ENCODE assay signal across 8 cellular contexts in genomic region chr2:87496036-87497006, GRCh38.
A peak's percentile ranks its signal among the peaks of the same experiment; 100 is the strongest.
DNase-seq lines count a peak whose midpoint lies in the region; ATAC-seq and TF ChIP-seq lines count a peak whose summit lies in the region.
"Not testable (repeated sequence)": the region's sequence is repeated elsewhere in the genome, so short reads cannot be mapped to it uniquely, and the experiment has no call there.

No MANE protein-coding gene starts in this region.

- not testable (repeated sequence) for H3K27me3 ChIP-seq in fibroblast of lung (ENCODE audit: control insufficient read depth, insufficient read depth, low read length)

- H3K4me1 ChIP-seq in fibroblast of lung (ENCODE audit: control insufficient read depth, extremely low read depth, insufficient read depth, low read length) = not testable (repeated sequence)

- in situ Hi-C loops in G401 (cut with HindIII; ENCODE audit: low sequenced_read_pairs) = not testable (repeated sequence)

- H3K27ac ChIP-seq in fibroblast of lung (ENCODE audit: insufficient read depth, low read length) = not testable (repeated sequence)

- H3K9ac ChIP-seq in fibroblast of lung (ENCODE audit: insufficient read depth, low read length) = not testable (repeated sequence)

- H3K4me2 ChIP-seq in fibroblast of lung (ENCODE audit: extremely low read depth, insufficient read depth, low read length) = not testable (repeated sequence)

- ATAC-seq in GM19467 (IDR thresholded peaks at IDR 0.05; ENCODE audit: unreplicated experiment) (peak; percentile 71), HG02970 (IDR thresholded peaks at IDR 0.05; ENCODE audit: low FRiP score, unreplicated experiment) (peak; percentile 56)

- not testable (repeated sequence) for H4K20me1 ChIP-seq in fibroblast of lung (ENCODE audit: control insufficient read depth, extremely low read depth, insufficient read depth, low read length)

- H3K36me3 ChIP-seq in fibroblast of lung (ENCODE audit: control insufficient read depth, insufficient read depth, low read length) = not testable (repeated sequence)

- peaks cover 42% of the 10 kb centered on the region for H3K79me2 ChIP-seq in fibroblast of lung (ENCODE audit: control insufficient read depth, insufficient read depth, low read length)

- H3K9me3 ChIP-seq in fibroblast of lung (ENCODE audit: control insufficient read depth, insufficient read depth, low read depth, low read length) = not testable (repeated sequence)

- H3K4me3 ChIP-seq in fibroblast of lung (replicated peaks in 1 of 4; ENCODE audit: control extremely low read depth in 1 of 4, insufficient read depth in 1 of 4, low read depth in 3 of 4, low read length in 4 of 4) = not testable (repeated sequence)

- peak; percentile 1 for DNase-seq in G401 (ENCODE audit: low spot score)
- peak; percentile 67 for DNase-seq in LHCN-M2 (ENCODE audit: low read depth)
- peak; percentile 37 for DNase-seq in activated effector memory CD4-positive, alpha-beta T cell treated with Interleukin-2 at 50 U/mL for 16 hours
- peak; percentile 56 to 81 for DNase-seq in fibroblast of lung (ENCODE audit: low read depth in 2 of 2)
- DNase-seq in medulla oblongata (ENCODE audit: extremely low spot score) = peak; percentile 4
- peak; percentile 16 for DNase-seq in superior temporal gyrus (ENCODE audit: extremely low spot score)

- not testable (repeated sequence) for H2AFZ ChIP-seq in fibroblast of lung (ENCODE audit: low read length)

- peak in 1 of 2 donors; percentile 14 for TF ChIP-seq CTCF in fibroblast of lung (conservative IDR thresholded peaks at IDR 0.05 in 1 of 2, IDR thresholded peaks at IDR 0.05 in 1 of 2; ENCODE audit: low read depth in 1 of 2, low read length in 2 of 2)

Comparison
In these comparisons a context has a peak if more than half of its experiments do, and no peak if none do; other contexts are left out.
1. DNase-seq: peak in every context shown above with its lines; median percentile 68 in fibroblast of lung; 67 in LHCN-M2; 37 in activated effector memory CD4-positive, alpha-beta T cell treated with Interleukin-2 at 50 U/mL for 16 hours; 16 in superior temporal gyrus; 4 in medulla oblongata; 1 in G401.